ENCODE assay signal across 16 cellular contexts in the genomic region with DNA sequence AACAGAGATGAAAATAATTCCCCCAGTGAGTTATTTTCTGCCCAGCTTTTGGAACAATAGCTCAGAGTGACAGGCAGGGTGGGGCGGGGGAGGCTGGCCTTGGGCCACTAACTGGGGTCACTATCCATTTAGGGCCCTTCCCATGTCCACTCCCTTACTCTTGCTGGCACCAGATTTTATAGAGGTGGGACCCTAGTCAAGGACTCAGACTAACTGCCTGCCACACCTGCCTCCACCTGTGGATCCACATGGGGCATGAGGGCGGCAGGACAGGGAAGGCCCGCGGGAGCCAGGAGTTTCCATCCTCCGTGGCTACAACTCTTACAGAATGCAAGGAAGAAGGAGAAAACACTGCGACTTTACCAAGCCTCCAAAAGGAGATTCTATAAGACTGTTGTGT. TPM values are rescaled to one million over a fixed set of nuclear protein-coding genes. Genes with fewer than 3 reads are reported as not detected.
"Had no signal": no experiment of that assay in that cellular context is flagged by ENCODE, and none has a peak within 500 bp of the region (broad histone marks: within the 10 kb centered on the region; RNA-seq: fewer than 3 reads in every experiment).

No MANE protein-coding gene starts in this region.

- ATAC-seq: body of pancreas, left lobe of liver, upper lobe of right lung had no signal

- H3K27ac ChIP-seq: body of pancreas, thoracic aorta, upper lobe of right lung had no signal

- H3K36me3 ChIP-seq: thoracic aorta, upper lobe of right lung had no signal

- H3K4me3 Mint-ChIP-seq: activated CD8-positive, alpha-beta T cell treated with anti-CD3 and anti-CD28 coated beads, Interleukin-2, amount 10 ng/mL, durations not matched to agents 7 days and 5 days had no signal

- H3K9me3 ChIP-seq: body of pancreas, thoracic aorta, upper lobe of right lung had no signal

- H3K4me3 ChIP-seq: body of pancreas, lung, thoracic aorta, upper lobe of right lung had no signal

- H3K27me3 ChIP-seq: body of pancreas, upper lobe of right lung had no signal

- DNase-seq: activated CD4-positive, alpha-beta T cell treated with anti-CD3 and anti-CD28 coated beads for 48 hours; activated CD4-positive, CD25-positive, alpha-beta regulatory T cell; activated CD8-positive, alpha-beta T cell treated with anti-CD3 and anti-CD28 coated beads, Interleukin-2, amount 10 ng/mL, durations not matched to agents 7 days and 5 days; activated naive CD4-positive, alpha-beta T cell; body of pancreas; caudate nucleus; head of caudate nucleus; occipital lobe; stimulated activated CD4-positive, alpha-beta T cell treated with anti-CD3 and anti-CD28 coated beads, Interleukin-2, amount 100 ng/mL, for 24 hours; SW 1271; T1000; upper lobe of right lung had no signal

RNA-seq across cellular contexts. Expression of a gene that starts 10.1 kb away (rescaled TPM):
- total RNA-seq: frontal cortex, occipital lobe had no signal
